Comparison of ENCODE assay signal across 12 cellular contexts in the genomic region with DNA sequence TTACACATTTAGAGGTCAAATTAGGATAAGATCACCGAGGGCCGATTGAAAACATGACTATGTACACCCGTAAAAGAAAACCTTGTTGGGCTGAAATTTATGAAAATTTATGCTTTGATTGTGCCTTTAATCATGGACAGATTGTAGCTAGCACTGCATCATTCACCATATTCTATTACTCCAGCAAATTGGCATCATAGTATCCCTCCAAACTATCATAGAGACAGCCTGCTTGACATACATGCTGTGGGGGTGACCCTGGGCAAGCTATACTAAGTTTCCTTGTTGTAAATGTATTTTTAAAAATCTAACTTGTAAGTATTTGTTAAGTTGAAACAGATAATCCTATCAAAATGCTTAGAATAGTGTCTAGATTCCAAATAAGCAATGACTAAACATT.
DNase-seq lines count a peak whose midpoint lies in the region; ATAC-seq and TF ChIP-seq lines count a peak whose summit lies in the region.
"Had no signal": no experiment of that assay in that cellular context is flagged by ENCODE, and none has a peak within 500 bp of the region (broad histone marks: within the 10 kb centered on the region; RNA-seq: fewer than 3 reads in every experiment).

No MANE protein-coding gene starts in this region.

- intact Hi-C loops in Caco-2 (cut with micrococcal nuclease; ENCODE audit: unreplicated experiment), result loop anchor here (1.0 to 2.0 kb wide), 3 partner anchors 7 to 67 kb away; a partner anchor contains a TSS
- intact Hi-C loops in heart right ventricle (cut with DNase I), result loop anchor here in 4 of 10 donors (10.0 kb wide), 5 partner anchors 65 to 1285 kb away; a partner anchor contains a TSS

- H3K9me3 ChIP-seq in Caco-2 (no peaks in the 10 kb centered on the region), T-helper 17 cell (ENCODE audit: control insufficient read depth, low read length, poor library complexity, severe bottlenecking) (no peaks in the 10 kb centered on the region), heart right ventricle (no peaks in the 10 kb centered on the region)

- ATAC-seq in T-helper 17 cell (no peak), GM21825 (IDR thresholded peaks at IDR 0.05; ENCODE audit: unreplicated experiment) (no peak), GM19455 (IDR thresholded peaks at IDR 0.05; ENCODE audit: unreplicated experiment) (no peak), heart right ventricle (no peak)
- ATAC-seq: PC-3 had no signal

- H3K27me3 Mint-ChIP-seq in Caco-2 (ENCODE audit: insufficient read depth, unreplicated experiment) (no peaks in the 10 kb centered on the region), T-helper 17 cell (no peaks in the 10 kb centered on the region), immature natural killer cell (ENCODE audit: low read depth in 3 of 3) (peaks cover 7 to 14% (median 14%) of the 10 kb centered on the region in 3 donors)

- WGBS in heart right ventricle, 2 donors, result 96 to 99% methylated on average over 3 of the region's 3 CpGs

- no peaks in the 10 kb centered on the region for H3K27me3 ChIP-seq in Caco-2 (replicated peaks; ENCODE audit: control insufficient read depth, insufficient read depth, low read length)
- peaks cover 0 to 33% (median 0%) of the 10 kb centered on the region in 7 donors for H3K27me3 ChIP-seq in heart right ventricle

- H3K4me3 ChIP-seq in Caco-2 (ENCODE audit: low read depth, low read length), result no peak overlapping the region
- no peak overlapping the region for H3K4me3 ChIP-seq in heart right ventricle

- H3K27ac Mint-ChIP-seq in Caco-2 (ENCODE audit: unreplicated experiment), result peak overlapping the region; percentile 98
- peak overlapping the region; percentile 91 for H3K27ac Mint-ChIP-seq in T-helper 17 cell
- peak overlapping the region; percentile 59 to 98 (median 88) for H3K27ac Mint-ChIP-seq in immature natural killer cell

- H3K9me3 Mint-ChIP-seq in Caco-2 (ENCODE audit: unreplicated experiment) (no peaks in the 10 kb centered on the region), immature natural killer cell (no peaks in the 10 kb centered on the region)

- POLR2A ChIA-PET in Caco-2 (lab: Charles Lee), result interaction anchor here (2.9 to 3.0 kb wide), 2 partner anchors 8 to 31 kb away, joined by 45 to 51 read pairs; a partner anchor contains a TSS

- H3K4me3 Mint-ChIP-seq in Caco-2 (ENCODE audit: unreplicated experiment) (no peak overlapping the region), T-helper 17 cell (peak overlapping the region; percentile 3), immature natural killer cell (peak overlapping the region in 3 of 5 donors; percentile 12 to 44 (median 32))

- H3K27ac ChIP-seq in 22Rv1, result peak overlapping the region; percentile 97
- H3K27ac ChIP-seq in heart right ventricle, result peak overlapping the region in 1 of 10 donors; percentile 7

- H3K4me1 ChIP-seq in Caco-2 (peaks cover 14% of the 10 kb centered on the region), heart right ventricle (peaks cover 0 to 31% (median 18%) of the 10 kb centered on the region in 9 donors)
- H3K4me1 ChIP-seq: parathyroid adenoma had no signal

- no TSS peak for BruUV-seq in Caco-2 (replicated peaks; lab: Mats Ljungman, UMichigan)

- CTCF ChIA-PET in Caco-2 (lab: Charles Lee), result no interaction called here

- TF ChIP-seq CTCF in 22Rv1 (IDR thresholded peaks at IDR 0.05), result no peak
- TF ChIP-seq CTCF in Caco-2 (IDR thresholded peaks at IDR 0.05; ENCODE audit: insufficient read depth in 1 of 2, low read depth in 1 of 2, low read length in 1 of 2, severe bottlenecking in 1 of 2, unreplicated experiment in 1 of 2), result no peak
- TF ChIP-seq CTCF in heart right ventricle (IDR thresholded peaks at IDR 0.05), result no peak

- H3K36me3 Mint-ChIP-seq in Caco-2 (ENCODE audit: insufficient read depth, unreplicated experiment), result peaks cover 45% of the 10 kb centered on the region
- no peaks in the 10 kb centered on the region for H3K36me3 Mint-ChIP-seq in T-helper 17 cell (ENCODE audit: low read depth)
- H3K36me3 Mint-ChIP-seq in immature natural killer cell, result no peaks in the 10 kb centered on the region

- H3K36me3 ChIP-seq in Caco-2 (ENCODE audit: control insufficient read depth, insufficient read depth, low read length) (no peaks in the 10 kb centered on the region), heart right ventricle (no peaks in the 10 kb centered on the region)

- H3K4me1 Mint-ChIP-seq in Caco-2 (ENCODE audit: low read depth, unreplicated experiment) (peaks cover 33% of the 10 kb centered on the region), T-helper 17 cell (peaks cover 24% of the 10 kb centered on the region), immature natural killer cell (peaks cover 27 to 46% of the 10 kb centered on the region in 2 donors)

- DNase-seq in Caco-2, result no peak
- DNase-seq in T-helper 17 cell, result no peak
- DNase-seq in immature natural killer cell, result no peak
- DNase-seq in heart right ventricle, result no peak
- no peak for DNase-seq in stimulated activated CD4-positive, alpha-beta T cell treated with anti-CD3 and anti-CD28 coated beads, Interleukin-4, amount 100 ng/mL, for 1 hour
- DNase-seq: activated CD8-positive, alpha-beta memory T cell treated with anti-CD3 and anti-CD28 coated beads, Interleukin-2, amount 50 U/mL, for 48 hours; NCI-H345; PC-3 had no signal
